ENCODE assay signal across 11 cellular contexts in the genomic region with DNA sequence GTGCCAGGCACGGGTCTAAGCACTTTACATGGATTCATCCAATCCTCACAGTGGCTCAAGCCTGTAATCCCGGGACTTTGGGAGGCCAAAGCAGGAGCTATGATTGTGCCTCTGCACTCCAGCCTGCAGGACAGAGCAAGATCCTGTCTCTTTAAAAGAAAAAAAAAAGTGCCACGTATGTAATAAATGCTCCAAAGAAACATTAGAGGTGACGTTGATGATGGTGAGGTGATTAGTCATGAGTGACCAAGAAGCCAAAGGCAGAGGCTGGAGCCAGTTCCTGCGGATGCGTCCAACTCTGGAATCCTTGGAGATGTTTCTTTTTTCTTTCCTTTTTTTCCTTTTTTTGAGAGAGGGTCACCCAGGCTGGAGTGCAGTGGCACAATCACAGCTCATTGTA. TPM values are rescaled to one million over a fixed set of nuclear protein-coding genes. Genes with fewer than 3 reads are reported as not detected.
A peak's percentile ranks its signal among the peaks of the same experiment; 100 is the strongest.
DNase-seq lines count a peak whose midpoint lies in the region; TF ChIP-seq lines count a peak whose summit lies in the region.
"Had no signal": no experiment of that assay in that cellular context is flagged by ENCODE, and none has a peak within 500 bp of the region (broad histone marks: within the 10 kb centered on the region; RNA-seq: fewer than 3 reads in every experiment).

No MANE protein-coding gene starts in this region.

- peaks cover 19% of the 10 kb centered on the region for H3K4me1 Mint-ChIP-seq in osteocyte (ENCODE audit: unreplicated experiment)

- no peaks in the 10 kb centered on the region for H3K27me3 ChIP-seq in BLaER1 treated with 17β-estradiol and CSF1 and Interleukin-3, amounts not matched to agents 10 nM and 100 nM
- H3K27me3 ChIP-seq in dorsolateral prefrontal cortex = no peaks in the 10 kb centered on the region

- H3K9ac ChIP-seq in BLaER1 treated with 17β-estradiol and CSF1 and Interleukin-3, amounts not matched to agents 10 nM and 100 nM = peak overlapping the region in 3 of 11 experiments; percentile 2 to 38 (median 11); a peak in 5 of 22 replicates

- no peaks in the 10 kb centered on the region for H4K20me1 ChIP-seq in BLaER1 treated with 17β-estradiol and CSF1 and Interleukin-3, amounts not matched to agents 10 nM and 100 nM

- no peaks in the 10 kb centered on the region for H3K9me3 ChIP-seq in BLaER1 treated with 17β-estradiol and CSF1 and Interleukin-3, amounts not matched to agents 10 nM and 100 nM (replicated peaks in 1 of 11)

- no peaks in the 10 kb centered on the region for H3K36me3 Mint-ChIP-seq in osteocyte (ENCODE audit: unreplicated experiment)

- intact Hi-C loops in posterior vena cava (cut with DNase I) (no loop called here), dorsolateral prefrontal cortex (cut with DNase I) (no loop called here)

- TF ChIP-seq CTCF in osteocyte (IDR thresholded peaks at IDR 0.05) = no peak
- TF ChIP-seq CTCF in dorsolateral prefrontal cortex (IDR thresholded peaks at IDR 0.05 in 54 of 56, conservative IDR thresholded peaks at IDR 0.05 in 2 of 56; ENCODE audit: low read depth in 1 of 56, partially characterized antibody in 56 of 56) = no peak

- H3K27ac Mint-ChIP-seq in osteocyte (ENCODE audit: unreplicated experiment) = peak overlapping the region; percentile 92

- H3K27ac ChIP-seq in BLaER1 treated with 17β-estradiol and CSF1 and Interleukin-3, amounts not matched to agents 10 nM and 100 nM = peak overlapping the region in 5 of 11 experiments; percentile 24 to 66 (median 46); a peak in 8 of 22 replicates
- H3K27ac ChIP-seq in dorsolateral prefrontal cortex = peak overlapping the region in 7 of 59 donors; percentile 0 to 43 (median 24)

- no peaks in the 10 kb centered on the region for H3K27me3 Mint-ChIP-seq in osteocyte (ENCODE audit: unreplicated experiment)

- H3K36me3 ChIP-seq in BLaER1 treated with 17β-estradiol and CSF1 and Interleukin-3, amounts not matched to agents 10 nM and 100 nM = no peaks in the 10 kb centered on the region

- H3K9me3 Mint-ChIP-seq in osteocyte (ENCODE audit: unreplicated experiment) = no peaks in the 10 kb centered on the region

- peak overlapping the region; percentile 32 for H3K4me3 Mint-ChIP-seq in osteocyte (ENCODE audit: unreplicated experiment)

- DNase-seq in RPMI7951 (ENCODE audit: low read depth) (peak; percentile 92), fibroblast of peridontal ligament (ENCODE audit: extremely low read depth) (peak; percentile 90), osteocyte (ENCODE audit: extremely low spot score, unreplicated experiment) (no peak), NOMO-1 treated with dmso at 0.1 percent for 144 hours (lab: John Stamatoyannopoulos, UW; ENCODE audit: unreplicated experiment) (no peak), posterior vena cava (ENCODE audit: low spot score) (no peak), NCI-H510A treated with DMSO at 0.1 percent for 48 hours (lab: John Stamatoyannopoulos, UW) (no peak), dorsolateral prefrontal cortex (no peak)
- DNase-seq: anterior cingulate cortex; NCI-H1436; stimulated activated naive CD8-positive, alpha-beta T cell treated with anti-CD3 and anti-CD28 coated beads, Interleukin-15, Interleukin-2, amounts not matched to agents 100 U/mL and 50 U/mL, for 24 hours had no signal

- H3K4me3 ChIP-seq in BLaER1 treated with 17β-estradiol and CSF1 and Interleukin-3, amounts not matched to agents 10 nM and 100 nM = no peak overlapping the region
- no peak overlapping the region for H3K4me3 ChIP-seq in dorsolateral prefrontal cortex

- H3K4me1 ChIP-seq in BLaER1 treated with 17β-estradiol and CSF1 and Interleukin-3, amounts not matched to agents 10 nM and 100 nM = peaks cover 10 to 51% (median 21%) of the 10 kb centered on the region in 10 experiments

- peak overlapping the region; percentile 13 to 86 (median 56); a peak in 21 of 22 replicates for H3K4me2 ChIP-seq in BLaER1 treated with 17β-estradiol and CSF1 and Interleukin-3, amounts not matched to agents 10 nM and 100 nM

RNA-seq across cellular contexts. Expression of gene SIAH1, which starts 59.4 kb away (rescaled TPM):
- 25.5 and 28.0 TPM in 2 replicates for total RNA-seq in RPMI7951 (2014; rRNA removed; shearing (Covaris generic))
- 29.4 and 32.2 TPM in 2 replicates for total RNA-seq in osteocyte
- total RNA-seq in posterior vena cava = 10 to 100 TPM; 25.6 to 27.0 TPM
- 10 to 100 TPM; 20.1 to 37.6 (median 27.7) TPM for total RNA-seq in dorsolateral prefrontal cortex

Comparison
In these comparisons a context has a peak if more than half of its experiments do, and no peak if none do; other contexts are left out.
1. DNase-seq: peak in RPMI7951 (single experiment) and fibroblast of peridontal ligament (single experiment); none in osteocyte (single experiment), NOMO-1 treated with dmso at 0.1 percent for 144 hours (single experiment), posterior vena cava (single experiment), NCI-H510A treated with DMSO at 0.1 percent for 48 hours (single experiment) and dorsolateral prefrontal cortex (0 of 10).